Comparison of ENCODE assay signal across 1 cellular context in the genomic region with DNA sequence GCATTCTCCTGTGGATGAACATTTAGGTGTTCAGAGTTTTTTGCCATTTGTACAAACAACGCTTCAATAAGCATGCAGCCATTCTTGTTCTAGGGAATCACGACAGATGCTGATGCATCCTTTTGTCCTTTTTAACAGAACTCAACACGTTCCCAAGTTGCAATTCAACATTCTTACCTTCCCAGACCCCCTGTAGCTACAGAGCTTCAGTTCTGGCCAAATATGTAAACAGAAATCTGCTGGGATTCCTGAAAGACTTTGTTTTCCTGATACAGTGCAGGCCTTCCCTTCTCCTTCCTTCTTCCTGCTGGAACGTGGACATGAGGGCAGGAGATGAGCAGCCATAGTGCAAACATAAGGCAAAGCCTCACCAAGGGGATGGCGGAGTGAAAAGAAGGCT.
TF ChIP-seq lines count a peak whose summit lies in the region.

No MANE protein-coding gene starts in this region.

TF ChIP-seq in GM23338, 12 proteins besides CTCF, POLR2A, EP300 and RAD21 (continued from another document):
- no peak for TF ChIP-seq NANOG (IDR thresholded peaks at IDR 0.05; ENCODE audit: borderline replicate concordance)
